ENCODE assay signal across 8 cellular contexts in the genomic region with DNA sequence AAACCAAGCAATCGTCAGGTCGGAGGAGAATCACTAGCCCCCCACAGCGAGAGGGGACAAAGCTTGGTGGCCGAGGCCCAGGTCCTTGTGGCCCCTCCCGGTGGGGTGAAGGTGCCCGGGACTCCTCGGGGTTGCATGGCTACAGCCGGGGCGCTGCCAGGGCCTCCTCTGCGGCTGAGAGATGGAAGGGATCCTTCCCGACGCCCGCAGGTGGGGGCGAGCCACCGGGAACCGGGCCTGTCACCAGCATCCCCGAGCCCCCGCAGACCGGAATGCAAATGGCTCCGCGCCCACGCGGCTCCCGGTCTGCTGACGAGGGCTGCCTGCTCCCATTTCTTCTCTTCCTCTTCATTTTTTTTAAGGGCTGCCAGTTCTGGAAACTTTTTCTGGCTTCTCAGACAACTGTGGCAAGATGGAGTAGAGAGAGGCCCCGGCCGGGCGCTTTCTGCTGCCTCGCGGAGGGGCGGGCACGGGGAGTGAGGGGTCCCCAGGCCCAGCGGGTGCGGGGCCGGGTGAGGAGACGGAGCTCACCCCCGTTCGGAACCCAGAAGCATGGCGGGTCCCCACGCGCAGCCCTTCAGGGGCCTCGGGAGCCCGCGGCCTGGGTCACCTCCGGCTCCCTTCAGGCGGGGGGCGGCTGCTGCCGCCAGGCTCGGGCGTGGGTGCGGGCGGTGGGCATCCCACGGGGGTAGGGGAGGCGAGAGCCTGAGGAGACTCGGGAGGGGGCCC. TPM values are rescaled to one million over a fixed set of nuclear protein-coding genes. Genes with fewer than 3 reads are reported as not detected.
A peak's percentile ranks its signal among the peaks of the same experiment; 100 is the strongest.
DNase-seq lines count a peak whose midpoint lies in the region; ATAC-seq and TF ChIP-seq lines count a peak whose summit lies in the region.

No MANE protein-coding gene starts in this region.

- H3K18ac ChIP-seq in trophoblast cell (ENCODE audit: low read length): peak overlapping the region; percentile 36

- H3K4me3 ChIP-seq in CD4-positive, CD25-positive, alpha-beta regulatory T cell (ENCODE audit: low read depth, low read length): no peak overlapping the region
- peak overlapping the region; percentile 35 for H3K4me3 ChIP-seq in HFF-Myc (replicated peaks; ENCODE audit: low read depth, low read length)
- H3K4me3 ChIP-seq in WI38 (ENCODE audit: low read depth, low read length): peak overlapping the region; percentile 45
- peak overlapping the region; percentile 40 to 49 for H3K4me3 ChIP-seq in foreskin fibroblast (ENCODE audit: low read depth in 1 of 2, low read length in 2 of 2)
- H3K4me3 ChIP-seq in trophoblast cell (ENCODE audit: low read depth, low read length): peak overlapping the region; percentile 67

- H3K4me1 ChIP-seq in CD4-positive, CD25-positive, alpha-beta regulatory T cell (ENCODE audit: control insufficient read depth, insufficient read depth, low read length, poor library complexity, severe bottlenecking): peaks cover 8% of the 10 kb centered on the region
- H3K4me1 ChIP-seq in trophoblast cell (ENCODE audit: control insufficient read depth in 1 of 2, insufficient read depth in 2 of 2, low read length in 2 of 2): peaks cover 7 to 10% of the 10 kb centered on the region in 2 experiments

- peak overlapping the region; percentile 90 for H3K14ac ChIP-seq in trophoblast cell (ENCODE audit: low read length)

- H4K91ac ChIP-seq in trophoblast cell (ENCODE audit: low read depth, low read length): peak overlapping the region; percentile 66

- H3K23ac ChIP-seq in trophoblast cell (ENCODE audit: low read length): no peak overlapping the region

- H3K4ac ChIP-seq in trophoblast cell (ENCODE audit: low read depth, low read length): no peak overlapping the region

- DNase-seq in CD4-positive, CD25-positive, alpha-beta regulatory T cell: no peak
- DNase-seq in HFF-Myc (ENCODE audit: extremely low read depth, low read depth): no peak
- peak in 1 of 2 donors; percentile 53 for DNase-seq in foreskin fibroblast
- DNase-seq in trophoblast cell: no peak
- DNase-seq in dedifferentiated amniotic fluid mesenchymal stem cell (ENCODE audit: extremely low spot score): no peak
- DNase-seq in NCI-H2029 (lab: John Stamatoyannopoulos, UW): no peak
- DNase-seq in COR-L47 (lab: John Stamatoyannopoulos, UW): no peak

- TF ChIP-seq CTCF in HFF-Myc (IDR thresholded peaks at IDR 0.05; ENCODE audit: low read depth, low read length, missing control alignments) (no peak), WI38 (IDR thresholded peaks at IDR 0.05; ENCODE audit: low read depth, low read length) (no peak), foreskin fibroblast (IDR thresholded peaks at IDR 0.05; ENCODE audit: low read depth, low read length) (no peak)

- H3K4me3 Mint-ChIP-seq in CD4-positive, CD25-positive, alpha-beta regulatory T cell: peak overlapping the region; percentile 84 to 93 (median 90)

- peaks cover 4% of the 10 kb centered on the region for H3K79me2 ChIP-seq in trophoblast cell (ENCODE audit: control insufficient read depth, insufficient read depth, low read length, poor library complexity)

- ATAC-seq in CD4-positive, CD25-positive, alpha-beta regulatory T cell (ENCODE audit: low read depth in 2 of 2): no peak

- H2BK12ac ChIP-seq in trophoblast cell (ENCODE audit: low read length): peak overlapping the region; percentile 48

- peak overlapping the region; percentile 69 for H2AFZ ChIP-seq in trophoblast cell (ENCODE audit: insufficient read depth, low read length, poor library complexity)

- peak overlapping the region; percentile 22 for H2AK5ac ChIP-seq in trophoblast cell (ENCODE audit: low read length)

- peaks cover 0 to 1% (median 0%) of the 10 kb centered on the region in 7 donors for H3K9me3 Mint-ChIP-seq in CD4-positive, CD25-positive, alpha-beta regulatory T cell

- H3K27ac Mint-ChIP-seq in CD4-positive, CD25-positive, alpha-beta regulatory T cell: peak overlapping the region; percentile 76 to 91 (median 90)

- no peaks in the 10 kb centered on the region for H3K36me3 Mint-ChIP-seq in CD4-positive, CD25-positive, alpha-beta regulatory T cell

- no peak overlapping the region for H2BK5ac ChIP-seq in trophoblast cell (ENCODE audit: low read depth, low read length, poor library complexity)

- peak overlapping the region; percentile 69 for H2BK120ac ChIP-seq in trophoblast cell (ENCODE audit: insufficient read depth, low read length, poor library complexity)

- H3K4me2 ChIP-seq in trophoblast cell (ENCODE audit: low read length): peak overlapping the region; percentile 85

- no peaks in the 10 kb centered on the region for H3K9me3 ChIP-seq in CD4-positive, CD25-positive, alpha-beta regulatory T cell (ENCODE audit: control insufficient read depth in 2 of 2, low read length in 2 of 2)
- peaks cover 2% of the 10 kb centered on the region for H3K9me3 ChIP-seq in trophoblast cell (ENCODE audit: insufficient read depth, low read depth, low read length)

- H4K12ac ChIP-seq in trophoblast cell (ENCODE audit: low read depth, low read length): peak overlapping the region; percentile 64

- no peak overlapping the region for H3K9ac ChIP-seq in trophoblast cell (ENCODE audit: low read length)

- H3K27me3 ChIP-seq in CD4-positive, CD25-positive, alpha-beta regulatory T cell (ENCODE audit: control insufficient read depth, insufficient read depth, low read length): no peaks in the 10 kb centered on the region
- no peaks in the 10 kb centered on the region for H3K27me3 ChIP-seq in trophoblast cell (ENCODE audit: insufficient read depth, low read length)

- H3K36me3 ChIP-seq in CD4-positive, CD25-positive, alpha-beta regulatory T cell (ENCODE audit: control insufficient read depth, insufficient read depth, low read length): no peaks in the 10 kb centered on the region
- no peaks in the 10 kb centered on the region for H3K36me3 ChIP-seq in trophoblast cell (ENCODE audit: control insufficient read depth in 1 of 2, insufficient read depth in 2 of 2, low read length in 2 of 2)

- no CpG with 5 or more reads among the region's 55 CpGs for WGBS in trophoblast cell (ENCODE audit: extremely low coverage, insufficient coverage, insufficient read length)

- H4K8ac ChIP-seq in trophoblast cell (ENCODE audit: low read depth, low read length): peak overlapping the region; percentile 94

- H3K27me3 Mint-ChIP-seq in CD4-positive, CD25-positive, alpha-beta regulatory T cell: no peaks in the 10 kb centered on the region

- no peak overlapping the region for H3K27ac ChIP-seq in CD4-positive, CD25-positive, alpha-beta regulatory T cell (ENCODE audit: insufficient read depth, low read length, poor library complexity, severe bottlenecking)
- no peak overlapping the region for H3K27ac ChIP-seq in trophoblast cell (ENCODE audit: low read depth, low read length)

- H3K4me1 Mint-ChIP-seq in CD4-positive, CD25-positive, alpha-beta regulatory T cell: peaks cover 0 to 16% (median 5%) of the 10 kb centered on the region in 4 donors

- peaks cover 10% of the 10 kb centered on the region for H3K79me1 ChIP-seq in trophoblast cell (ENCODE audit: low read length)

RNA-seq across cellular contexts. Expression of gene MELTF, which starts 27.5 kb away (rescaled TPM):
- total RNA-seq in CD4-positive, CD25-positive, alpha-beta regulatory T cell: 1.4 TPM
- under 1 TPM; 0.10 to 0.84 (median 0.35) TPM for polyA plus RNA-seq in CD4-positive, CD25-positive, alpha-beta regulatory T cell
- polyA plus RNA-seq in trophoblast cell (2013): 6.3 and 6.6 TPM in 2 replicates

RNA-seq across cellular contexts. Expression of gene PIGZ, which starts 33.5 kb away (rescaled TPM):
- 0.47 TPM for total RNA-seq in CD4-positive, CD25-positive, alpha-beta regulatory T cell
- under 1 TPM in 3 of 4 donors, not detected in 1; 0.34 to 0.47 (median 0.37) TPM for polyA plus RNA-seq in CD4-positive, CD25-positive, alpha-beta regulatory T cell
- polyA plus RNA-seq in trophoblast cell (2013): 0.15 and 0.16 TPM in 2 replicates

RNA-seq across cellular contexts. Expression of gene NCBP2, which starts 59.8 kb away (rescaled TPM):
- total RNA-seq in CD4-positive, CD25-positive, alpha-beta regulatory T cell: 46.0 TPM
- 10 to 100 TPM; 56.7 to 78.0 (median 69.6) TPM for polyA plus RNA-seq in CD4-positive, CD25-positive, alpha-beta regulatory T cell
- polyA plus RNA-seq in trophoblast cell (2013): 54.5 and 56.4 TPM in 2 replicates
